ENCODE assay signal across 1 cellular context in genomic region chr4:70687821-70688794, GRCh38.
A peak's percentile ranks its signal among the peaks of the same experiment; 100 is the strongest.
TF ChIP-seq lines count a peak whose summit lies in the region.

Gene UTP3 (plus strand): TSS chr4:70688532. CDS start chr4:70688678, 146 bp downstream.

TF ChIP-seq in K562, 482 proteins besides CTCF, POLR2A, EP300 and RAD21 (continued from another document and continues in another):
- TF ChIP-seq MXD1 (CRISPR knock-in tag; IDR thresholded peaks at IDR 0.05; ENCODE audit: borderline replicate concordance, poor library complexity, severe bottlenecking): peak; percentile 32
- TF ChIP-seq ETV5 (CRISPR knock-in tag; IDR thresholded peaks at IDR 0.05; ENCODE audit: low read depth): peak; percentile 98
- no peak for TF ChIP-seq OTX1 (CRISPR knock-in tag; IDR thresholded peaks at IDR 0.05)
- no peak for TF ChIP-seq HSF4 (CRISPR knock-in tag; IDR thresholded peaks at IDR 0.05; ENCODE audit: borderline replicate concordance)
- TF ChIP-seq SMARCA5 (IDR thresholded peaks at IDR 0.05): no peak
- 0 out of 2 replicates have a peak, but pooled peaks have one; percentile 1 for TF ChIP-seq MAFF (IDR thresholded peaks at IDR 0.05; ENCODE audit: low read length)
- TF ChIP-seq PRPF4 (IDR thresholded peaks at IDR 0.05; ENCODE audit: insufficient read depth, low read depth, low read length, poor library complexity, severe bottlenecking): no peak
- TF ChIP-seq FOSL1 (tag; conservative IDR thresholded peaks at IDR 0.05): peak; percentile 71
- TF ChIP-seq TRIM25 (IDR thresholded peaks at IDR 0.05; ENCODE audit: borderline replicate concordance): no peak
- peak; percentile 68; the same call in 1 of the 2 replicates for TF ChIP-seq FOXP1 (CRISPR knock-in tag; IDR thresholded peaks at IDR 0.05)
- TF ChIP-seq FOXP4 (CRISPR knock-in tag; IDR thresholded peaks at IDR 0.05; ENCODE audit: borderline replicate concordance): no peak
- TF ChIP-seq TCF15 (CRISPR knock-in tag; IDR thresholded peaks at IDR 0.05): no peak
- TF ChIP-seq PRMT5 (CRISPR knock-in tag; IDR thresholded peaks at IDR 0.05): no peak
- TF ChIP-seq ARHGAP35 (IDR thresholded peaks at IDR 0.05; ENCODE audit: partially characterized antibody): no peak
- no peak for TF ChIP-seq SNIP1 (IDR thresholded peaks at IDR 0.05; ENCODE audit: low read depth)
- peak; percentile 90 for TF ChIP-seq TOE1 (IDR thresholded peaks at IDR 0.05; ENCODE audit: borderline replicate concordance)
- TF ChIP-seq TOE1 (CRISPR knock-in tag; IDR thresholded peaks at IDR 0.05; ENCODE audit: borderline replicate concordance, low read depth): no peak
- TF ChIP-seq PRDM10 (IDR thresholded peaks at IDR 0.05; ENCODE audit: partially characterized antibody): peak; percentile 69
- TF ChIP-seq SMC3 (conservative IDR thresholded peaks at IDR 0.05; ENCODE audit: insufficient read depth, low read depth, low read length): peak; percentile 69
- no peak for TF ChIP-seq ZNF395 (CRISPR knock-in tag; IDR thresholded peaks at IDR 0.05)
- no peak for TF ChIP-seq MCM3 (IDR thresholded peaks at IDR 0.05)
- TF ChIP-seq TGIF2 (CRISPR knock-in tag; IDR thresholded peaks at IDR 0.05): no peak
- no peak for TF ChIP-seq SAFB2 (IDR thresholded peaks at IDR 0.05; ENCODE audit: borderline replicate concordance, low read depth, low read length, severe bottlenecking)
- TF ChIP-seq GMEB1 (CRISPR knock-in tag; IDR thresholded peaks at IDR 0.05): peak; percentile 68
- no peak for TF ChIP-seq RUNX1 (IDR thresholded peaks at IDR 0.05; ENCODE audit: low read depth)
- no peak for TF ChIP-seq ZNF436 (CRISPR knock-in tag; IDR thresholded peaks at IDR 0.05)
- peak; percentile 24; the same call in 1 of the 2 replicates for TF ChIP-seq GTF2F1 (IDR thresholded peaks at IDR 0.05; ENCODE audit: low read depth, low read length)
- no peak for TF ChIP-seq PCBP2 (IDR thresholded peaks at IDR 0.05; ENCODE audit: low read depth, low read length, poor library complexity, severe bottlenecking)
- 0 out of 2 replicates have a peak, but pooled peaks have one; percentile 22 for TF ChIP-seq PTBP1 (IDR thresholded peaks at IDR 0.05; ENCODE audit: low read depth, low read length)
- 0 out of 2 replicates have a peak, but pooled peaks have one; percentile 16 for TF ChIP-seq MAFK (IDR thresholded peaks at IDR 0.05; ENCODE audit: low read length)
- TF ChIP-seq XRCC5 (IDR thresholded peaks at IDR 0.05; ENCODE audit: low read depth, low read length): peak; percentile 99
- no peak for TF ChIP-seq MIER1 (IDR thresholded peaks at IDR 0.05; ENCODE audit: low read depth)
- TF ChIP-seq ZNF316 (IDR thresholded peaks at IDR 0.05): no peak
- no peak for TF ChIP-seq ZNF512 (tag; IDR thresholded peaks at IDR 0.05)
- peak; percentile 90 to 94 for TF ChIP-seq MNT (conservative IDR thresholded peaks at IDR 0.05)
- peak; percentile 17 for TF ChIP-seq ETS1 (conservative IDR thresholded peaks at IDR 0.05; ENCODE audit: control insufficient read depth, low read depth, low read length)
- no peak for TF ChIP-seq XRCC4 (IDR thresholded peaks at IDR 0.05; ENCODE audit: extremely low read depth, insufficient read depth, insufficient read length)
- no peak for TF ChIP-seq PHB2 (IDR thresholded peaks at IDR 0.05; ENCODE audit: low read depth)
- peak; percentile 74 for TF ChIP-seq DPF2 (IDR thresholded peaks at IDR 0.05)
- TF ChIP-seq MAZ (CRISPR knock-in tag; conservative IDR thresholded peaks at IDR 0.05 in 1 of 2, IDR thresholded peaks at IDR 0.05 in 1 of 2): peak; percentile 57 to 98; a peak in 3 of 4 replicates
- TF ChIP-seq ZBTB5 (IDR thresholded peaks at IDR 0.05): no peak
- TF ChIP-seq DIDO1 (tag; IDR thresholded peaks at IDR 0.05; ENCODE audit: low read depth): peak; percentile 96
- TF ChIP-seq PHTF2 (CRISPR knock-in tag; IDR thresholded peaks at IDR 0.05): no peak
- 0 out of 2 replicates have a peak, but pooled peaks have one; percentile 56 for TF ChIP-seq SMAD3 (CRISPR knock-in tag; conservative IDR thresholded peaks at IDR 0.05)
- TF ChIP-seq ZBTB8A (IDR thresholded peaks at IDR 0.05; ENCODE audit: partially characterized antibody): no peak
- TF ChIP-seq DACH1 (IDR thresholded peaks at IDR 0.05; ENCODE audit: partially characterized antibody): peak; percentile 12
- peak in 1 of 2 experiments; percentile 52; a peak in 1 of 4 replicates for TF ChIP-seq HDAC1 (IDR thresholded peaks at IDR 0.05)
